In genomic region chr4:115274545-115274944, GRCh38 we compare ENCODE assay signal across 10 cellular contexts.
DNase-seq lines count a peak whose midpoint lies in the region; ATAC-seq and TF ChIP-seq lines count a peak whose summit lies in the region.
"Had no signal": no experiment of that assay in that cellular context is flagged by ENCODE, and none has a peak within 500 bp of the region (broad histone marks: within the 10 kb centered on the region; RNA-seq: fewer than 3 reads in every experiment).

No MANE protein-coding gene starts in this region.

- no peaks in the 10 kb centered on the region for H3K36me3 ChIP-seq in brain microvascular endothelial cell (replicated peaks)
- H3K36me3 ChIP-seq: pancreas had no signal

- no peak overlapping the region for H3K27ac ChIP-seq in brain microvascular endothelial cell
- H3K27ac ChIP-seq in foreskin keratinocyte = no peak overlapping the region
- H3K27ac ChIP-seq: pancreas had no signal

- TF ChIP-seq CTCF in brain microvascular endothelial cell (IDR thresholded peaks at IDR 0.05; ENCODE audit: low read depth, low read length, missing control alignments) (no peak), foreskin keratinocyte (conservative IDR thresholded peaks at IDR 0.05) (no peak)

- H3K4me3 ChIP-seq in brain microvascular endothelial cell (ENCODE audit: low read depth, low read length) = no peak overlapping the region
- H3K4me3 ChIP-seq: pancreas had no signal

- in situ Hi-C loops in brain microvascular endothelial cell (cut with HindIII; ENCODE audit: low pct_ligation_motif_present, low sequenced_read_pairs) = no loop called here

- peak; percentile 79 for ATAC-seq in GM18499 (IDR thresholded peaks at IDR 0.05; ENCODE audit: insufficient read depth, unreplicated experiment)
- ATAC-seq in GM21528 (IDR thresholded peaks at IDR 0.05; ENCODE audit: low FRiP score, unreplicated experiment) = peak; percentile 63
- peak; percentile 63 for ATAC-seq in HG03432 (IDR thresholded peaks at IDR 0.05; ENCODE audit: unreplicated experiment)
- ATAC-seq in foreskin keratinocyte = no peak
- ATAC-seq: pancreas had no signal

- DNase-seq in SKM-1 treated with dmso at 0.1 percent for 144 hours (lab: John Stamatoyannopoulos, UW; ENCODE audit: unreplicated experiment) = peak; percentile 79
- DNase-seq in stimulated activated naive CD4-positive, alpha-beta T cell (lab: John Stamatoyannopoulos, UW) = no peak
- DNase-seq in brain microvascular endothelial cell = no peak
- DNase-seq in NCI-H2171 (lab: John Stamatoyannopoulos, UW) = no peak
- DNase-seq in foreskin keratinocyte = no peak
- DNase-seq: Caco-2, pancreas had no signal

- peaks cover 6% of the 10 kb centered on the region for H3K4me1 ChIP-seq in foreskin keratinocyte
- H3K4me1 ChIP-seq: Caco-2, pancreas had no signal

- H3K27me3 ChIP-seq in brain microvascular endothelial cell (replicated peaks) = no peaks in the 10 kb centered on the region
- H3K27me3 ChIP-seq in foreskin keratinocyte = peaks cover 4% of the 10 kb centered on the region
- H3K27me3 ChIP-seq: pancreas had no signal
